In the genomic region with DNA sequence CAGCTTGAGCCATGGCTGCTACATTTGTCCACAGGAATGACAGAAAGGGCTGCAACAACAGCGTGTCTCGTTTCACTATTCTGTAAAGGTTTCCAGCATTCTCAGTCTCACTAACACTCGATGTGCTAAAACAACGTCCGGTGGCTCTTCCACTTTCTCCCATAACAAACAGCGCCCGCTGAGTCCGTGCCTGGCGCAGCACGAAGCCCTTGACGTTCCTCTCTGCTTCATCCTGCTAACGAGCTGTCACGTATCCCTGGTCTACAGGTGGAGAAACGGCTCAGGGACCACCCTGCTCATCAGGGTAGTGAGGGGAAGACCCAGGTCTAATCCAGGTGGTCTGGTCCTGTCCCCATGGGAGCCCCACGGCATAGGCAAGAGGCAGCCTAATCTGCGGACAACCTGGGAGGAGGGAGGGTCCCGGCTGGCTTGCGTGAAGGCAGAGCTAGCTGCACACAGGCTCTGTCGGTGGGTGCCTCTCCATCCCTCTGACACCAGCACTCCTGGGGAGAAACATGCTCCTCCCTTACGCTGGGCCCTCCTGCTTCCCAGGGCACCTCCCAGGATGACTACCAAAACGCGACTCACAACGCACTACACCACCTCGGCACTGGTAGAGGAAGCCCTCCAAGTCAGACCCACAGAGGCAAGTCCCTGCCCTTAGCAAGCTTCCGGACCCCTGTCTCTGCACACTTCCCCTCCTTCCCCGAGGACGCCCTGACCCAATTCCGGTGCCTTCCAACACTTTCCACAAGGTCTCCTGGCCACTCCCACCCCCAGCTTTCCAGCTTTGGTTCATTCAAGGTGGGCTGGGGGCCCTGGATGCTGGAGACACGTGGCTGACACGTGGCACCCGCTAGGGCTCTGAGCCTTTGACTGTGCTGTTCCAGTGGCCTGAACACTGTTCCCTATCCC, we compare ENCODE assay signal across 20 cellular contexts. TPM values are rescaled to one million over a fixed set of nuclear protein-coding genes. Genes with fewer than 3 reads are reported as not detected.
DNase-seq lines count a peak whose midpoint lies in the region; ATAC-seq and TF ChIP-seq lines count a peak whose summit lies in the region.
"Had no signal": no experiment of that assay in that cellular context is flagged by ENCODE, and none has a peak within 500 bp of the region (broad histone marks: within the 10 kb centered on the region; RNA-seq: fewer than 3 reads in every experiment).

No MANE protein-coding gene starts in this region.

- H3K4me1 Mint-ChIP-seq in brain (peaks cover 73% of the 10 kb centered on the region), naive B cell (peaks cover 47 to 76% (median 69%) of the 10 kb centered on the region in 3 donors)
- H3K4me1 Mint-ChIP-seq: activated naive CD8-positive, alpha-beta T cell treated with anti-CD3 and anti-CD28 coated beads for 36 hours had no signal

- TF ChIP-seq CTCF in brain (conservative IDR thresholded peaks at IDR 0.05) (no peak), Peyer's patch (IDR thresholded peaks at IDR 0.05) (no peak)

- no peaks in the 10 kb centered on the region for H3K9me3 Mint-ChIP-seq in brain
- H3K9me3 Mint-ChIP-seq in naive B cell = no peaks in the 10 kb centered on the region
- H3K9me3 Mint-ChIP-seq: activated CD8-positive, alpha-beta T cell treated with anti-CD3 and anti-CD28 coated beads for 36 hours; activated naive CD8-positive, alpha-beta T cell treated with anti-CD3 and anti-CD28 coated beads for 36 hours; activated T-cell treated with anti-CD3 and anti-CD28 coated beads, Interleukin-2, amount 50 U/mL, for 72 hours had no signal

- H3K4me3 ChIP-seq in BLaER1 (no peak overlapping the region), HUES6 (ENCODE audit: low read depth, low read length) (no peak overlapping the region), Peyer's patch (no peak overlapping the region)

- H3K36me3 Mint-ChIP-seq in brain = peaks cover 6% of the 10 kb centered on the region
- H3K36me3 Mint-ChIP-seq in naive B cell = no peaks in the 10 kb centered on the region
- H3K36me3 Mint-ChIP-seq: activated naive CD8-positive, alpha-beta T cell treated with anti-CD3 and anti-CD28 coated beads for 36 hours had no signal

- H3K27ac Mint-ChIP-seq in brain = peak overlapping the region; percentile 35 to 97 (median 93)
- peak overlapping the region in 5 of 6 donors; percentile 74 to 95 (median 88) for H3K27ac Mint-ChIP-seq in naive B cell
- H3K27ac Mint-ChIP-seq: activated CD8-positive, alpha-beta T cell treated with anti-CD3 and anti-CD28 coated beads for 36 hours; activated naive CD8-positive, alpha-beta T cell treated with anti-CD3 and anti-CD28 coated beads for 36 hours; activated T-cell treated with anti-CD3 and anti-CD28 coated beads, Interleukin-2, amount 50 U/mL, for 72 hours had no signal

- H3K27me3 ChIP-seq in BLaER1 (no peaks in the 10 kb centered on the region), HUES6 (ENCODE audit: control insufficient read depth, insufficient read depth, low read length) (no peaks in the 10 kb centered on the region), Peyer's patch (no peaks in the 10 kb centered on the region)

- peaks cover 12% of the 10 kb centered on the region; the same call in 1 of the 2 replicates for H3K36me3 ChIP-seq in BLaER1
- peaks cover 17% of the 10 kb centered on the region; the same call in 1 of the 2 replicates for H3K36me3 ChIP-seq in HUES6 (ENCODE audit: control insufficient read depth, insufficient read depth, low read length)
- peaks cover 0 to 11% (median 0%) of the 10 kb centered on the region in 3 donors for H3K36me3 ChIP-seq in Peyer's patch

- H3K4me1 ChIP-seq in BLaER1 (peaks cover 94% of the 10 kb centered on the region), HUES6 (ENCODE audit: control insufficient read depth, insufficient read depth, low read length) (peaks cover 19% of the 10 kb centered on the region), Peyer's patch (peaks cover 0 to 22% (median 7%) of the 10 kb centered on the region in 4 donors)

- no peak for ATAC-seq in naive B cell (ENCODE audit: low read depth in 2 of 2)
- ATAC-seq in left lobe of liver = no peak
- no peak for ATAC-seq in GM18505 (IDR thresholded peaks at IDR 0.05; ENCODE audit: unreplicated experiment)
- ATAC-seq: activated CD8-positive, alpha-beta T cell treated with anti-CD3 and anti-CD28 coated beads for 36 hours; activated T-cell treated with anti-CD3 and anti-CD28 coated beads, Interleukin-2, amount 50 U/mL, for 72 hours had no signal

- H4K20me1 ChIP-seq in BLaER1 = peaks cover 70% of the 10 kb centered on the region; the same call in 1 of the 2 replicates

- TF ChIP-seq POLR2A in Peyer's patch (IDR thresholded peaks at IDR 0.05) (no peak), GM18505 (IDR thresholded peaks at IDR 0.05; ENCODE audit: borderline replicate concordance, extremely low read depth, insufficient read depth, insufficient read length) (no peak)

- no peak for DNase-seq in naive B cell
- DNase-seq in left lobe of liver (ENCODE audit: low spot score) = no peak
- no peak for DNase-seq in NCI-H345 treated with DMSO at 0.1 percent for 48 hours (lab: John Stamatoyannopoulos, UW; ENCODE audit: unreplicated experiment)
- no peak for DNase-seq in Peyer's patch
- DNase-seq: activated CD8-positive, alpha-beta T cell treated with anti-CD3 and anti-CD28 coated beads for 36 hours; activated naive CD8-positive, alpha-beta T cell treated with anti-CD3 and anti-CD28 coated beads for 36 hours; activated T-cell treated with anti-CD3 and anti-CD28 coated beads, Interleukin-2, amount 50 U/mL, for 72 hours; caudate nucleus; islet precursor cell; KG1; midbrain; NCI-H1105 treated with DMSO at 0.1 percent for 48 hours; NCI-H345; stimulated activated CD4-positive, alpha-beta T cell treated with anti-CD3 and anti-CD28 coated beads, Interleukin-2, amount 100 ng/mL, for 48 hours; T-helper 1 cell had no signal

- H3K4me2 ChIP-seq in BLaER1 = peak overlapping the region; percentile 90

- H3K9ac ChIP-seq in BLaER1 (peak overlapping the region; percentile 50; the same call in 1 of the 2 replicates), HUES6 (ENCODE audit: low read length) (no peak overlapping the region)

- no peaks in the 10 kb centered on the region for H3K27me3 Mint-ChIP-seq in brain
- no peaks in the 10 kb centered on the region for H3K27me3 Mint-ChIP-seq in naive B cell
- H3K27me3 Mint-ChIP-seq: activated CD8-positive, alpha-beta T cell treated with anti-CD3 and anti-CD28 coated beads for 36 hours; activated naive CD8-positive, alpha-beta T cell treated with anti-CD3 and anti-CD28 coated beads for 36 hours had no signal

- H3K9me3 ChIP-seq in BLaER1 (no peaks in the 10 kb centered on the region), HUES6 (ENCODE audit: control insufficient read depth, insufficient read depth, low read depth, low read length) (no peaks in the 10 kb centered on the region), Peyer's patch (no peaks in the 10 kb centered on the region)

- peak overlapping the region in 4 of 5 experiments; percentile 24 to 48 (median 38) for H3K4me3 Mint-ChIP-seq in brain
- peak overlapping the region in 3 of 8 donors; percentile 10 to 27 (median 24) for H3K4me3 Mint-ChIP-seq in naive B cell
- H3K4me3 Mint-ChIP-seq: activated CD8-positive, alpha-beta T cell treated with anti-CD3 and anti-CD28 coated beads for 36 hours; activated naive CD8-positive, alpha-beta T cell treated with anti-CD3 and anti-CD28 coated beads for 36 hours; activated T-cell treated with anti-CD3 and anti-CD28 coated beads, Interleukin-2, amount 50 U/mL, for 72 hours had no signal

- H3K27ac ChIP-seq in BLaER1 = peak overlapping the region; percentile 69
- H3K27ac ChIP-seq in HUES6 (ENCODE audit: low read depth, low read length) = 0 out of 2 replicates have a peak overlapping the region, but pooled peaks have one; percentile 36
- no peak overlapping the region for H3K27ac ChIP-seq in Peyer's patch
- H3K27ac ChIP-seq: VCaP had no signal

RNA-seq across cellular contexts. Expression of a gene that starts 43.3 kb away (rescaled TPM):
- polyA plus RNA-seq in brain (ENCODE audit: insufficient read depth, low read depth, low replicate concordance) (80.6 TPM), naive B cell (ENCODE audit: low read depth in 6 of 6) (10 to 100 TPM in 5 of 6 donors, 1 to 10 TPM in 1; 5.7 to 33.3 (median 15.2) TPM)
- total RNA-seq in left lobe of liver (34.8 TPM), Peyer's patch (10 to 100 TPM; 47.9 to 61.8 (median 58.9) TPM)

Comparison
In these comparisons a context has a peak if more than half of its experiments do, and no peak if none do; other contexts are left out.
1. H3K27ac ChIP-seq: peak in BLaER1 (single experiment) and HUES6 (single experiment); none in Peyer's patch (0 of 4).